10 cellular contexts compared by ENCODE assay signal in the genomic region with DNA sequence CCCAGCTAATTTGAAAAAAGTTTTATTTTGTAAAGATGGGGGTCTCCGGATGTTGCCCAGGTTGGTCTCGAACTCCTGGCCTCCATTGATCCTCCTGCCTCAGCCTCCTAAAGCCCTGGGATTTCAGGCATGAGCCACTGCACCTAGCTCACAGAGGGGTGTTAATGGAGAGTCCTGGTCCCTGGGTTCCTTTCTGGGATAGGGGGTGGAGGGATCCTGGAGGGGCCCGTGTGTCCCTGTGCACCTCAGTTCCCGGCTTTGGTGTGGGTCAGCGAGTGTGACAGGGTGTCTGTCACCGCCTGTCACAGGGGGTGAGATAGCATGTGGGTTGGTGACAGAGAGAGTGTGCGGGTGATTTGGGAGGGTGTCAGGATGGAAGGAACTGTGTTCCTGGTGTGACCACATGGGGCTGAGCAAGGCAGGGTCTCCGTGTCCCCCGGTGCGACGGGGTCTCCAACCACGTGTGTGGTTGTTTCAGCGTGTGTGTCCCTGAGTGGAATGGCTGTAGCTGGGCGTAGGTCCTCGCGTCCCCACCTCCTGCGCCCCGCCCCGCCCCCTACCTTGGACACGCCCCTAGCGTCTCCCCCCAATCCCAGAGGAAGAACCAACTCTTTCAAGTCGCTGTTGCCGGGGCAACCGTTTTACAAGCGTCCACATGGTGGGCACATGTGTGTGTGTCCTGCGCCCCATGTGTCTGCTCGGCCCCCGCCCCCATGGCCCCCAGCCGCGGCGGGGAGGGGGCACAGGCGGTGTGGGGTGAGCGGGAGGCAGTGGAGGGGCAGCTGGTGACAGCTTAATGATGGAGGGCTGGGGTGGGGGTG. TPM values are rescaled to one million over a fixed set of nuclear protein-coding genes. Genes with fewer than 3 reads are reported as not detected.
DNase-seq lines count a peak whose midpoint lies in the region; ATAC-seq and TF ChIP-seq lines count a peak whose summit lies in the region.
"Had no signal": no experiment of that assay in that cellular context is flagged by ENCODE, and none has a peak within 500 bp of the region (broad histone marks: within the 10 kb centered on the region; RNA-seq: fewer than 3 reads in every experiment).

No MANE protein-coding gene starts in this region.

- H3K4me3 Mint-ChIP-seq in naive B cell: peak overlapping the region in 6 of 8 donors; percentile 18 to 82 (median 47)

- TF ChIP-seq RAD21 in Ishikawa (IDR thresholded peaks at IDR 0.05; ENCODE audit: low read depth): no peak

- no peak for TF ChIP-seq EP300 in Ishikawa (IDR thresholded peaks at IDR 0.05; ENCODE audit: borderline replicate concordance)

- H3K27me3 Mint-ChIP-seq in naive B cell: peaks cover 9 to 69% (median 46%) of the 10 kb centered on the region in 3 donors

- H3K36me3 Mint-ChIP-seq in naive B cell: no peaks in the 10 kb centered on the region

- peak overlapping the region in 3 of 6 donors; percentile 62 to 86 (median 81) for H3K27ac Mint-ChIP-seq in naive B cell

- no peaks in the 10 kb centered on the region for H3K9me3 Mint-ChIP-seq in naive B cell

- in situ Hi-C loops in GM13977 (cut with MboI; ENCODE audit: low pct_unique_long_range_greater_than_20kb, low sequenced_read_pairs, unreplicated experiment): loop anchor here (25.0 kb wide), 1 partner anchor 210 kb away; no protein-coding TSS in a partner anchor

- peaks cover 16 to 27% (median 19%) of the 10 kb centered on the region in 3 donors for H3K4me1 Mint-ChIP-seq in naive B cell

- ATAC-seq in naive B cell (ENCODE audit: low read depth in 2 of 2) (no peak), HG03039 (IDR thresholded peaks at IDR 0.05; ENCODE audit: unreplicated experiment) (no peak)
- ATAC-seq: body of pancreas had no signal

- peak; percentile 23 for DNase-seq in DMS79 (lab: John Stamatoyannopoulos, UW)
- peak; percentile 34 for DNase-seq in amniotic epithelial cell (ENCODE audit: low read depth)
- DNase-seq in naive B cell: no peak
- DNase-seq in GM13977 (ENCODE audit: low spot score): no peak
- no peak for DNase-seq in NCI-H446 treated with DMSO at 0.1 percent for 48 hours (lab: John Stamatoyannopoulos, UW)
- DNase-seq: activated CD4-positive, alpha-beta T cell treated with anti-CD3 and anti-CD28 coated beads for 48 hours; body of pancreas; NK-92 treated with Interleukin-12 subunit alpha and Interleukin-12 subunit beta, amount 100 ng/mL, for 24 hours had no signal

- TF ChIP-seq CTCF in GM13977 (IDR thresholded peaks at IDR 0.05; ENCODE audit: extremely low read depth, insufficient read depth, missing control alignments): no peak

TF ChIP-seq in Ishikawa, 13 proteins besides CTCF, POLR2A, EP300 and RAD21:
- TF ChIP-seq MAX (IDR thresholded peaks at IDR 0.05): peak; percentile 61; the same call in 1 of the 2 replicates
- TF ChIP-seq ZBTB7A (IDR thresholded peaks at IDR 0.05; ENCODE audit: low read depth): peak; percentile 89; the same call in 1 of the 2 replicates
- TF ChIP-seq, protein P1, sequence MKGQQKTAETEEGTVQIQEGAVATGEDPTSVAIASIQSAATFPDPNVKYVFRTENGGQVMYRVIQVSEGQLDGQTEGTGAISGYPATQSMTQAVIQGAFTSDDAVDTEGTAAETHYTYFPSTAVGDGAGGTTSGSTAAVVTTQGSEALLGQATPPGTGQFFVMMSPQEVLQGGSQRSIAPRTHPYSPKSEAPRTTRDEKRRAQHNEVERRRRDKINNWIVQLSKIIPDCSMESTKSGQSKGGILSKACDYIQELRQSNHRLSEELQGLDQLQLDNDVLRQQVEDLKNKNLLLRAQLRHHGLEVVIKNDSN (IDR thresholded peaks at IDR 0.05): no peak
- no peak for TF ChIP-seq NFIC (IDR thresholded peaks at IDR 0.05)
- no peak for TF ChIP-seq FOXM1 (IDR thresholded peaks at IDR 0.05; ENCODE audit: borderline replicate concordance, low read depth)
- TF ChIP-seq YY1 (IDR thresholded peaks at IDR 0.05; ENCODE audit: low read depth): no peak
- TF ChIP-seq CEBPB (IDR thresholded peaks at IDR 0.05): no peak
- no peak for TF ChIP-seq TCF12 (IDR thresholded peaks at IDR 0.05; ENCODE audit: low read depth)
- TF ChIP-seq EGR1 (IDR thresholded peaks at IDR 0.05): no peak
- no peak for TF ChIP-seq CREB1 (IDR thresholded peaks at IDR 0.05; ENCODE audit: low read depth)
- no peak for TF ChIP-seq TEAD4 (IDR thresholded peaks at IDR 0.05)
- TF ChIP-seq, protein P2, sequence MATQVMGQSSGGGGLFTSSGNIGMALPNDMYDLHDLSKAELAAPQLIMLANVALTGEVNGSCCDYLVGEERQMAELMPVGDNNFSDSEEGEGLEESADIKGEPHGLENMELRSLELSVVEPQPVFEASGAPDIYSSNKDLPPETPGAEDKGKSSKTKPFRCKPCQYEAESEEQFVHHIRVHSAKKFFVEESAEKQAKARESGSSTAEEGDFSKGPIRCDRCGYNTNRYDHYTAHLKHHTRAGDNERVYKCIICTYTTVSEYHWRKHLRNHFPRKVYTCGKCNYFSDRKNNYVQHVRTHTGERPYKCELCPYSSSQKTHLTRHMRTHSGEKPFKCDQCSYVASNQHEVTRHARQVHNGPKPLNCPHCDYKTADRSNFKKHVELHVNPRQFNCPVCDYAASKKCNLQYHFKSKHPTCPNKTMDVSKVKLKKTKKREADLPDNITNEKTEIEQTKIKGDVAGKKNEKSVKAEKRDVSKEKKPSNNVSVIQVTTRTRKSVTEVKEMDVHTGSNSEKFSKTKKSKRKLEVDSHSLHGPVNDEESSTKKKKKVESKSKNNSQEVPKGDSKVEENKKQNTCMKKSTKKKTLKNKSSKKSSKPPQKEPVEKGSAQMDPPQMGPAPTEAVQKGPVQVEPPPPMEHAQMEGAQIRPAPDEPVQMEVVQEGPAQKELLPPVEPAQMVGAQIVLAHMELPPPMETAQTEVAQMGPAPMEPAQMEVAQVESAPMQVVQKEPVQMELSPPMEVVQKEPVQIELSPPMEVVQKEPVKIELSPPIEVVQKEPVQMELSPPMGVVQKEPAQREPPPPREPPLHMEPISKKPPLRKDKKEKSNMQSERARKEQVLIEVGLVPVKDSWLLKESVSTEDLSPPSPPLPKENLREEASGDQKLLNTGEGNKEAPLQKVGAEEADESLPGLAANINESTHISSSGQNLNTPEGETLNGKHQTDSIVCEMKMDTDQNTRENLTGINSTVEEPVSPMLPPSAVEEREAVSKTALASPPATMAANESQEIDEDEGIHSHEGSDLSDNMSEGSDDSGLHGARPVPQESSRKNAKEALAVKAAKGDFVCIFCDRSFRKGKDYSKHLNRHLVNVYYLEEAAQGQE (IDR thresholded peaks at IDR 0.05; ENCODE audit: low read depth): no peak
- TF ChIP-seq TAF1 (IDR thresholded peaks at IDR 0.05; ENCODE audit: low read depth): no peak

RNA-seq across cellular contexts. Expression of gene NRTN, which starts 2.9 kb away (rescaled TPM):
- under 1 TPM in 2 of 6 donors, not detected in 4; 0.28 to 0.29 TPM for polyA plus RNA-seq in naive B cell (ENCODE audit: low read depth in 6 of 6)

RNA-seq across cellular contexts. Expression of gene DUS3L, which starts 11.0 kb away (rescaled TPM):
- 10 to 100 TPM; 27.1 to 45.2 (median 35.5) TPM for polyA plus RNA-seq in naive B cell (ENCODE audit: low read depth in 6 of 6)

RNA-seq across cellular contexts. Expression of gene PRR22, which starts 17.5 kb away (rescaled TPM):
- polyA plus RNA-seq in naive B cell (ENCODE audit: low read depth in 6 of 6): under 1 TPM in 3 of 6 donors, not detected in 3; 0.25 to 0.28 (median 0.25) TPM

RNA-seq across cellular contexts. Expression of gene FUT6, which starts 37.5 kb away (rescaled TPM):
- not detected for polyA plus RNA-seq in naive B cell (ENCODE audit: low read depth in 6 of 6)

RNA-seq across cellular contexts. Expression of gene FUT3, which starts 49.2 kb away (rescaled TPM):
- polyA plus RNA-seq in naive B cell (ENCODE audit: low read depth in 6 of 6): not detected

Comparison
In these comparisons a context has a peak if more than half of its experiments do, and no peak if none do; other contexts are left out.
1. DNase-seq: peak in DMS79 (single experiment) and amniotic epithelial cell (single experiment); none in naive B cell (single experiment), GM13977 (single experiment) and NCI-H446 treated with DMSO at 0.1 percent for 48 hours (single experiment).